In the genomic region with DNA sequence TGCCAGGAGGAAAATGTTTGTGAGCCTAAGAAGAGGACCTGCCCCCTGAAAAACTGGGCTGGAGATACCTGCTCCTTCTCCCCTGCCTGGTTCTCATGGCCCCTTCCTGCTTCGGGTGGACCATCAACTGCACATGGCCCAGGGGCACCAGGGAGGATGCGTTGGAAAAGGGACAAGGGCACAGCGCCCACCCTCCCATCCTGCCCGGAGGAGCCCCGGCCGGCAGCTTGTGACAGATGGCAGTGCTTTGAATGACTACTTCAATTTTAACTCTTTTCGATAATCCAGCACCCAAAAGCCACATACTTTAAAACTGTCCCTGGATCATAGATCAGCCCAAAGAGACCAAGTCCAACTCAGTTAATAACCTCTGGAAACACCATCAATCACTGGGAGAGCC, we compare ENCODE assay signal across 26 cellular contexts.
"Had no signal": no experiment of that assay in that cellular context is flagged by ENCODE, and none has a peak within 500 bp of the region (broad histone marks: within the 10 kb centered on the region; RNA-seq: fewer than 3 reads in every experiment).

No MANE protein-coding gene starts in this region.

- DNase-seq: effector CD8-positive, alpha-beta T cell; endodermal cell; foreskin fibroblast; gastrocnemius medialis; head of caudate nucleus; kidney; naive B cell; right lobe of liver; stimulated activated CD4-positive, alpha-beta T cell treated with anti-CD3 and anti-CD28 coated beads, Interleukin-2, amount 100 ng/mL, for 24 hours; stimulated activated CD4-positive, alpha-beta T cell treated with anti-CD3 and anti-CD28 coated beads, Interleukin-4, amount 100 ng/mL, for 24 hours; stimulated activated naive CD4-positive, alpha-beta T cell treated with Interleukin-2 at 50 U/mL for 16 hours; stomach had no signal

- ATAC-seq: gastrocnemius medialis, left lobe of liver, right lobe of liver had no signal

- H3K4me3 ChIP-seq: colonic mucosa, gastrocnemius medialis, lung, right lobe of liver, smooth muscle cell, stomach, thyroid gland had no signal

- H3K4me3 Mint-ChIP-seq: dendritic cell treated with granulocyte-macrophage colony-stimulating factor and Interleukin-4, amounts not matched to agents 40 ng/mL and 50 ng/mL, for 4 days; endodermal cell; memory B cell; naive B cell; natural killer cell treated with Interleukin-12 subunit alpha and Interleukin-12 subunit beta and Interleukin-15 and Interleukin-18, amount 100 ng/mL, for 72 hours; neural crest cell; stimulated activated effector memory CD8-positive, alpha-beta T cell treated with anti-CD3 and anti-CD28 coated beads, Interleukin-12 subunit alpha, Interleukin-12 subunit beta, amount 100 ng/mL, for 72 hours; type B pancreatic cell had no signal

- H3K4me1 Mint-ChIP-seq: memory B cell; naive B cell; neural crest cell; stimulated activated effector memory CD8-positive, alpha-beta T cell treated with anti-CD3 and anti-CD28 coated beads, Interleukin-12 subunit alpha, Interleukin-12 subunit beta, amount 100 ng/mL, for 72 hours had no signal

- H3K27ac ChIP-seq: colonic mucosa, epithelial cell of prostate, gastrocnemius medialis, neutrophil, parathyroid adenoma, right lobe of liver, stomach, thyroid gland had no signal

- H3K9me3 Mint-ChIP-seq: dendritic cell treated with granulocyte-macrophage colony-stimulating factor and Interleukin-4, amounts not matched to agents 40 ng/mL and 50 ng/mL, for 4 days; memory B cell; natural killer cell treated with Interleukin-12 subunit alpha and Interleukin-12 subunit beta and Interleukin-15 and Interleukin-18, amount 100 ng/mL, for 72 hours; neural crest cell; stimulated activated effector memory CD8-positive, alpha-beta T cell treated with anti-CD3 and anti-CD28 coated beads, Interleukin-12 subunit alpha, Interleukin-12 subunit beta, amount 100 ng/mL, for 72 hours; type B pancreatic cell had no signal

- H3K36me3 Mint-ChIP-seq: memory B cell; naive B cell; natural killer cell treated with Interleukin-12 subunit alpha and Interleukin-12 subunit beta and Interleukin-15 and Interleukin-18, amount 100 ng/mL, for 72 hours; stimulated activated effector memory CD8-positive, alpha-beta T cell treated with anti-CD3 and anti-CD28 coated beads, Interleukin-12 subunit alpha, Interleukin-12 subunit beta, amount 100 ng/mL, for 72 hours; type B pancreatic cell had no signal

- H3K9me3 ChIP-seq: colonic mucosa, gastrocnemius medialis, neutrophil, right lobe of liver, stomach, thyroid gland had no signal

- H3K27ac Mint-ChIP-seq: dendritic cell treated with granulocyte-macrophage colony-stimulating factor and Interleukin-4, amounts not matched to agents 40 ng/mL and 50 ng/mL, for 4 days; endodermal cell; memory B cell; naive B cell; natural killer cell treated with Interleukin-12 subunit alpha and Interleukin-12 subunit beta and Interleukin-15 and Interleukin-18, amount 100 ng/mL, for 72 hours; stimulated activated effector memory CD8-positive, alpha-beta T cell treated with anti-CD3 and anti-CD28 coated beads, Interleukin-12 subunit alpha, Interleukin-12 subunit beta, amount 100 ng/mL, for 72 hours had no signal

- FAIRE-seq: kidney had no signal

- H3K4me1 ChIP-seq: gastrocnemius medialis, parathyroid adenoma, right lobe of liver, stomach, thyroid gland had no signal

- H3K36me3 ChIP-seq: colonic mucosa, gastrocnemius medialis, neutrophil, right lobe of liver, stomach, thyroid gland had no signal

- H3K27me3 ChIP-seq: colonic mucosa, right lobe of liver, thyroid gland had no signal
